Comparison of ENCODE assay signal across 31 cellular contexts in the genomic region with DNA sequence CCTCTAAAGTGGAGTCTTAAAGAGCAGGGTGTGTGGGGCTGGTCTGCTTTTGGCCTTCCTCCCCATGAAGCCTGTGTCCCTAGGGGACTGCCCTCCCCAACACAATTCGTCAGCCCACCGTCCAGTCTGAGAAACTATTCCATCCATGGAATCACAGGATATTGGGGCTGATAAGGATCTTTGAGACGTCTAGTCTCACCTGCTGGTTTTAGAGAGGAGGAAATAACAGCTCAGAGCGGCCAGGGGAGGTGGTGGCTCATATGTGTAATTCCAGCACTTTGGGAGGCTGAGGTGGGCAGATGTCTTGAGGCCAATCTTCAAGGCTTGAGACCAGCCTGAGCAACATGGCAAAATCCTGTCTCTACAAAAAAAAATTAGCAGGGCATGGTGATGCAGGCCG. TPM values are rescaled to one million over a fixed set of nuclear protein-coding genes. Genes with fewer than 3 reads are reported as not detected.
DNase-seq lines count a peak whose midpoint lies in the region; ATAC-seq, FAIRE-seq and TF ChIP-seq lines count a peak whose summit lies in the region.
"Had no signal": no experiment of that assay in that cellular context is flagged by ENCODE, and none has a peak within 500 bp of the region (broad histone marks: within the 10 kb centered on the region; RNA-seq: fewer than 3 reads in every experiment).

No MANE protein-coding gene starts in this region.

- BruUV-seq in HepG2 (replicated peaks; lab: Mats Ljungman, UMichigan), result no TSS peak

- peak overlapping the region; percentile 24 for H3K4me3 Mint-ChIP-seq in astrocyte (ENCODE audit: unreplicated experiment)
- no peak overlapping the region for H3K4me3 Mint-ChIP-seq in stimulated activated naive B cell treated with anti-CD40 and anti-IgM and Interleukin-4, amounts not matched to agents 10 μg/mL and 1 μg/mL and 100 μg/mL, for 72 hours
- H3K4me3 Mint-ChIP-seq in immature natural killer cell, result no peak overlapping the region
- H3K4me3 Mint-ChIP-seq: activated naive CD4-positive, alpha-beta T cell treated with anti-CD3 and anti-CD28 coated beads, Interleukin-2, amount 50 U/mL, for 24 hours; activated T-helper 1 cell treated with anti-CD3 and anti-CD28 coated beads, Interleukin-12 subunit alpha, Interleukin-12 subunit beta, Interleukin-2, Interleukin-4 antibody, amounts not matched to agents 30 ng/mL and 10 ng/mL and 1 ng/mL, durations not matched to agents 14 hours and 24 hours and 36 hours; effector memory CD8-positive, alpha-beta T cell; naive B cell; WTC11 had no signal

- DNase-seq in astrocyte (ENCODE audit: low read depth) (no peak), mesendoderm (peak; percentile 65), NCI-H1105 (lab: John Stamatoyannopoulos, UW) (no peak), immature natural killer cell (no peak), HepG2 (ENCODE audit: low spot score) (no peak), midbrain (lab: John Stamatoyannopoulos, UW) (no peak)
- no peak for DNase-seq in stimulated activated naive B cell treated with anti-CD40 and anti-IgM and Interleukin-4, amounts not matched to agents 10 μg/mL and 1 μg/mL and 100 μg/mL, for 72 hours
- DNase-seq: activated CD4-positive, alpha-beta T cell treated with anti-CD3 and anti-CD28 coated beads, Interleukin-2, amount 50 U/mL, for 1 hour; anterior cingulate cortex; C1 segment of cervical spinal cord; colonic mucosa; effector memory CD8-positive, alpha-beta T cell; esophagus squamous epithelium; foreskin melanocyte; Kasumi-1; left ventricle myocardium superior; MV-4-11; naive B cell; NCI-H1694 treated with DMSO at 0.1 percent for 48 hours; NCI-H510A treated with DMSO at 0.1 percent for 48 hours; pancreas; SHP77 treated with DMSO at 0.1 percent for 48 hours; stimulated activated CD4-positive, alpha-beta T cell treated with anti-CD3 and anti-CD28 coated beads, Interleukin-2, amount 100 ng/mL, for 24 hours had no signal

- H4K20me1 ChIP-seq in astrocyte (ENCODE audit: insufficient read depth, low read length), result no peaks in the 10 kb centered on the region
- H4K20me1 ChIP-seq in HepG2 (ENCODE audit: insufficient read depth, low read length), result no peaks in the 10 kb centered on the region

- CTCF ChIA-PET in HepG2 (lab: Yijun Ruan, JAX; ENCODE audit: low intra/inter-chr PET ratio, low total read pairs), result no interaction called here

- H2BK15ac ChIP-seq in mesendoderm (replicated peaks; ENCODE audit: low read depth), result no peak overlapping the region

- H3K56ac ChIP-seq in mesendoderm (ENCODE audit: low read length), result no peak overlapping the region

- H3K4ac ChIP-seq in mesendoderm (ENCODE audit: low read depth, low read length), result no peak overlapping the region

- H3K27me3 Mint-ChIP-seq in astrocyte (ENCODE audit: low read depth, unreplicated experiment) (no peaks in the 10 kb centered on the region), immature natural killer cell (ENCODE audit: low read depth in 3 of 3) (peaks cover 0 to 2% (median 1%) of the 10 kb centered on the region in 3 donors)
- no peaks in the 10 kb centered on the region for H3K27me3 Mint-ChIP-seq in stimulated activated naive B cell treated with anti-CD40 and anti-IgM and Interleukin-4, amounts not matched to agents 10 μg/mL and 1 μg/mL and 100 μg/mL, for 72 hours
- H3K27me3 Mint-ChIP-seq: activated naive CD4-positive, alpha-beta T cell treated with anti-CD3 and anti-CD28 coated beads, Interleukin-2, amount 50 U/mL, for 24 hours; effector memory CD8-positive, alpha-beta T cell; naive B cell had no signal

- no peaks in the 10 kb centered on the region for H3K9me3 Mint-ChIP-seq in astrocyte (ENCODE audit: unreplicated experiment)
- peaks cover 3 to 4% of the 10 kb centered on the region in 2 donors for H3K9me3 Mint-ChIP-seq in stimulated activated naive B cell treated with anti-CD40 and anti-IgM and Interleukin-4, amounts not matched to agents 10 μg/mL and 1 μg/mL and 100 μg/mL, for 72 hours
- H3K9me3 Mint-ChIP-seq in immature natural killer cell, result peaks cover 0 to 2% (median 0%) of the 10 kb centered on the region in 6 donors
- H3K9me3 Mint-ChIP-seq: activated naive CD4-positive, alpha-beta T cell treated with anti-CD3 and anti-CD28 coated beads, Interleukin-2, amount 50 U/mL, for 24 hours; activated T-helper 1 cell treated with anti-CD3 and anti-CD28 coated beads, Interleukin-12 subunit alpha, Interleukin-12 subunit beta, Interleukin-2, Interleukin-4 antibody, amounts not matched to agents 30 ng/mL and 10 ng/mL and 1 ng/mL, durations not matched to agents 14 hours and 24 hours and 36 hours; effector memory CD8-positive, alpha-beta T cell; naive B cell; WTC11 had no signal

- H2AFZ ChIP-seq in astrocyte (ENCODE audit: low read depth, low read length), result no peak overlapping the region
- H2AFZ ChIP-seq in HepG2 (ENCODE audit: low read length), result no peak overlapping the region

- H4K8ac ChIP-seq in mesendoderm (ENCODE audit: low read depth, low read length), result no peak overlapping the region

- TF ChIP-seq RAD21 in HepG2 (CRISPR knock-in tag; IDR thresholded peaks at IDR 0.05), result no peak

- H3K23ac ChIP-seq in mesendoderm (ENCODE audit: low read length), result no peak overlapping the region

- TF ChIP-seq POLR2A in HepG2 (IDR thresholded peaks at IDR 0.05; ENCODE audit: insufficient read depth in 1 of 2, low read depth in 2 of 2, low read length in 2 of 2), result no peak

- peaks cover 24% of the 10 kb centered on the region for H3K4me1 Mint-ChIP-seq in astrocyte (ENCODE audit: low read depth, unreplicated experiment)
- H3K4me1 Mint-ChIP-seq in stimulated activated naive B cell treated with anti-CD40 and anti-IgM and Interleukin-4, amounts not matched to agents 10 μg/mL and 1 μg/mL and 100 μg/mL, for 72 hours, result peaks cover 19 to 35% of the 10 kb centered on the region in 2 donors
- peaks cover 40 to 58% of the 10 kb centered on the region in 2 donors for H3K4me1 Mint-ChIP-seq in immature natural killer cell

- H3K79me1 ChIP-seq in mesendoderm (ENCODE audit: low read length), result no peaks in the 10 kb centered on the region

- WGBS in mesendoderm (ENCODE audit: extremely low coverage, insufficient coverage, low lambda C conversion rate), result no CpG with 5 or more reads among the region's 5 CpGs
- WGBS in HepG2 (ENCODE audit: low lambda C conversion rate), result 64% methylated on average over 5 of the region's 5 CpGs

- H4K5ac ChIP-seq in mesendoderm (ENCODE audit: low read length), result no peak overlapping the region

- intact Hi-C loops in HepG2 (cut with micrococcal nuclease; ENCODE audit: unreplicated experiment), result no loop called here

- H3K18ac ChIP-seq in mesendoderm (ENCODE audit: low read length), result no peak overlapping the region

- TF ChIP-seq EP300 in HepG2 (IDR thresholded peaks at IDR 0.05; ENCODE audit: low read depth in 2 of 2, low read length in 2 of 2) (no peak), HepG2 (CRISPR knock-in tag; IDR thresholded peaks at IDR 0.05; ENCODE audit: borderline replicate concordance) (no peak)

- H3K4me2 ChIP-seq in astrocyte (ENCODE audit: low read length) (no peak overlapping the region), mesendoderm (ENCODE audit: low read length) (no peak overlapping the region), HepG2 (ENCODE audit: low read depth, low read length) (no peak overlapping the region)
- H3K4me2 ChIP-seq: smooth muscle cell had no signal

- H2BK5ac ChIP-seq in mesendoderm (ENCODE audit: low read length), result no peak overlapping the region

- H3K36me3 ChIP-seq in HUES48 (ENCODE audit: control insufficient read depth, insufficient read depth, low read length), result no peaks in the 10 kb centered on the region
- no peaks in the 10 kb centered on the region for H3K36me3 ChIP-seq in astrocyte (ENCODE audit: insufficient read depth, low read length)
- H3K36me3 ChIP-seq in mesendoderm (ENCODE audit: control insufficient read depth, insufficient read depth, low read length), result no peaks in the 10 kb centered on the region
- no peaks in the 10 kb centered on the region for H3K36me3 ChIP-seq in HepG2 (replicated peaks in 1 of 2; ENCODE audit: control insufficient read depth in 1 of 2, insufficient read depth in 2 of 2, low read length in 2 of 2)
- H3K36me3 ChIP-seq: cardiac muscle cell, colonic mucosa, pancreas, vagina had no signal

- no peak for ATAC-seq in stimulated activated naive B cell treated with anti-CD40 and anti-IgM and Interleukin-4, amounts not matched to agents 10 μg/mL and 1 μg/mL and 100 μg/mL, for 72 hours (replicated peaks)
- no peak for ATAC-seq in HepG2
- ATAC-seq: effector memory CD8-positive, alpha-beta T cell; left ventricle myocardium superior; pancreas had no signal

- H3K79me2 ChIP-seq in astrocyte (ENCODE audit: insufficient read depth, low read length) (no peaks in the 10 kb centered on the region), mesendoderm (ENCODE audit: control insufficient read depth, insufficient read depth, low read length) (no peaks in the 10 kb centered on the region), HepG2 (ENCODE audit: insufficient read depth, low read length) (no peaks in the 10 kb centered on the region)

- H3K4me1 ChIP-seq in HUES48 (ENCODE audit: control insufficient read depth, insufficient read depth, low read length) (peaks cover 19% of the 10 kb centered on the region), astrocyte (ENCODE audit: insufficient read depth, low read length) (no peaks in the 10 kb centered on the region), mesendoderm (ENCODE audit: control insufficient read depth, low read depth, low read length) (peaks cover 8% of the 10 kb centered on the region), HepG2 (ENCODE audit: insufficient read depth, low read length) (no peaks in the 10 kb centered on the region)
- H3K4me1 ChIP-seq: colonic mucosa had no signal

- no peak overlapping the region for H3K27ac Mint-ChIP-seq in astrocyte (ENCODE audit: unreplicated experiment)
- peak overlapping the region; percentile 48 for H3K27ac Mint-ChIP-seq in stimulated activated naive B cell treated with anti-CD40 and anti-IgM and Interleukin-4, amounts not matched to agents 10 μg/mL and 1 μg/mL and 100 μg/mL, for 72 hours
- peak overlapping the region in 1 of 6 donors; percentile 36 for H3K27ac Mint-ChIP-seq in immature natural killer cell
- H3K27ac Mint-ChIP-seq: activated naive CD4-positive, alpha-beta T cell treated with anti-CD3 and anti-CD28 coated beads, Interleukin-2, amount 50 U/mL, for 24 hours; activated T-helper 1 cell treated with anti-CD3 and anti-CD28 coated beads, Interleukin-12 subunit alpha, Interleukin-12 subunit beta, Interleukin-2, Interleukin-4 antibody, amounts not matched to agents 30 ng/mL and 10 ng/mL and 1 ng/mL, durations not matched to agents 14 hours and 24 hours and 36 hours; WTC11 had no signal

- TF ChIP-seq CTCF in astrocyte (IDR thresholded peaks at IDR 0.05; ENCODE audit: insufficient read depth, low read depth, low read length) (no peak), HepG2 (CRISPR knock-in tag; IDR thresholded peaks at IDR 0.05) (no peak)

- H3K9ac ChIP-seq in HUES48 (ENCODE audit: low read depth, low read length) (no peak overlapping the region), astrocyte (ENCODE audit: low read length) (no peak overlapping the region), mesendoderm (ENCODE audit: low read length) (no peak overlapping the region), HepG2 (ENCODE audit: insufficient read depth, low read depth, low read length) (no peak overlapping the region)

- no peaks in the 10 kb centered on the region for H3K9me3 ChIP-seq in HUES48 (ENCODE audit: control insufficient read depth, insufficient read depth, low read length)
- no peaks in the 10 kb centered on the region for H3K9me3 ChIP-seq in astrocyte (ENCODE audit: insufficient read depth, low read depth, low read length)
- no peaks in the 10 kb centered on the region for H3K9me3 ChIP-seq in HepG2 (ENCODE audit: low read length)
- H3K9me3 ChIP-seq: colonic mucosa, esophagus squamous epithelium, pancreas, vagina had no signal

- H2BK120ac ChIP-seq in mesendoderm (ENCODE audit: low read depth, low read length), result no peak overlapping the region

- H3K4me3 ChIP-seq in HUES48 (ENCODE audit: low read depth, low read length) (no peak overlapping the region), astrocyte (ENCODE audit: insufficient read depth, low read depth, low read length) (no peak overlapping the region), mesendoderm (ENCODE audit: low read length) (no peak overlapping the region), HepG2 (replicated peaks in 1 of 3; ENCODE audit: insufficient read depth in 1 of 3, low read depth in 2 of 3, low read length in 3 of 3) (no peak overlapping the region)
- H3K4me3 ChIP-seq: cardiac muscle cell, colonic mucosa, esophagus squamous epithelium, pancreas, smooth muscle cell, vagina had no signal

- no peaks in the 10 kb centered on the region for H3K27me3 ChIP-seq in HUES48 (ENCODE audit: control insufficient read depth, insufficient read depth, low read length)
- no peaks in the 10 kb centered on the region for H3K27me3 ChIP-seq in astrocyte (ENCODE audit: insufficient read depth, low read length)
- no peaks in the 10 kb centered on the region for H3K27me3 ChIP-seq in mesendoderm (ENCODE audit: insufficient read depth, low read length, poor library complexity)
- peaks cover 0 to 5% of the 10 kb centered on the region in 2 experiments; a peak in 2 of 5 replicates for H3K27me3 ChIP-seq in HepG2 (ENCODE audit: control insufficient read depth in 1 of 2, insufficient read depth in 2 of 2, low read length in 2 of 2)
- H3K27me3 ChIP-seq: cardiac muscle cell, colonic mucosa, esophagus squamous epithelium, pancreas, vagina had no signal

- H2AK5ac ChIP-seq in mesendoderm (ENCODE audit: low read length), result no peak overlapping the region

- H3K27ac ChIP-seq in HUES48 (ENCODE audit: low read depth, low read length) (peak overlapping the region; percentile 11), astrocyte (ENCODE audit: low read depth, low read length) (no peak overlapping the region), mesendoderm (ENCODE audit: low read depth, low read length) (no peak overlapping the region), HepG2 (ENCODE audit: extremely low read length, insufficient read depth, low read length) (no peak overlapping the region)
- H3K27ac ChIP-seq: pancreas had no signal

- POLR2A ChIA-PET in HepG2 (lab: Yijun Ruan, JAX), result no interaction called here

- H3K36me3 Mint-ChIP-seq in astrocyte (ENCODE audit: low read depth, unreplicated experiment) (peaks cover 2% of the 10 kb centered on the region), immature natural killer cell (peaks cover 0 to 3% (median 0%) of the 10 kb centered on the region in 3 donors)
- H3K36me3 Mint-ChIP-seq in stimulated activated naive B cell treated with anti-CD40 and anti-IgM and Interleukin-4, amounts not matched to agents 10 μg/mL and 1 μg/mL and 100 μg/mL, for 72 hours, result peaks cover 12 to 18% of the 10 kb centered on the region in 2 donors
- H3K36me3 Mint-ChIP-seq: WTC11 had no signal

- in situ Hi-C loops in HepG2 (cut with HindIII; ENCODE audit: extremely low pct_ligation_motif_present, low pct_unique_long_range_greater_than_20kb), result no loop called here

- FAIRE-seq in astrocyte (lab: Jason Lieb, UNC) (no peak), HepG2 (lab: Jason Lieb, UNC) (no peak)
- FAIRE-seq: islet of Langerhans, pancreas had no signal

RNA-seq across cellular contexts. Expression of a gene that starts 32.4 kb away (rescaled TPM):
- total RNA-seq in astrocyte (11.5 and 12.1 TPM in 2 replicates), HepG2 (2016; rRNA removed; fragmentation: Illumina TruSeq; extraction: Trizol) (3.1 and 3.8 TPM in 2 replicates)
- polyA plus RNA-seq in mesendoderm (2013, experiment 1 of 2), result 10.9 TPM
- polyA plus RNA-seq in mesendoderm (2013, experiment 2 of 2), result 11.2 TPM
- polyA plus RNA-seq in immature natural killer cell (100 to 1,000 TPM in 1 of 3 donors, 10 to 100 TPM in 2; 37.1 to 104 (median 49.3) TPM), HepG2 (2011; rRNA removed) (4.8 and 5.1 TPM in 2 replicates)
- 0.61 and 0.71 TPM in 2 replicates for total RNA-seq in HepG2 (2016; cell fraction: cytosol; rRNA removed; fragmentation: Illumina TruSeq; extraction: Trizol; ENCODE audit: low read depth)
- total RNA-seq in HepG2 (2016; cell fraction: insoluble cytoplasmic fraction; rRNA removed; fragmentation: Illumina TruSeq; extraction: Trizol), result 3.1 and 4.3 TPM in 2 replicates
- 1.4 and 1.8 TPM in 2 replicates for total RNA-seq in HepG2 (2016; cell fraction: membrane; rRNA removed; fragmentation: Illumina TruSeq; extraction: Trizol)
- total RNA-seq in HepG2 (2016; cell fraction: nucleus; rRNA removed; fragmentation: Illumina TruSeq; extraction: Trizol), result 3.2 and 3.6 TPM in 2 replicates
- polyA plus RNA-seq in HepG2 (2011; cell fraction: cytosol; rRNA removed), result 3.1 and 3.9 TPM in 2 replicates
- 15.5 and 19.5 TPM in 2 replicates for polyA plus RNA-seq in HepG2 (2011; cell fraction: nucleus; rRNA removed)
- 3.9 and 4.4 TPM in 2 replicates for polyA plus RNA-seq in HepG2 (2012)
- polyA plus RNA-seq in HepG2 (2016; cell fraction: cytosol; fragmentation: Illumina TruSeq; extraction: Trizol; ENCODE audit: low read depth), result 0.38 and 0.41 TPM in 2 replicates
- polyA plus RNA-seq in HepG2 (2016; cell fraction: insoluble cytoplasmic fraction; fragmentation: Illumina TruSeq; extraction: Trizol; ENCODE audit: low read depth), result 2.2 and 3.1 TPM in 2 replicates
- 0.70 and 0.73 TPM in 2 replicates for polyA plus RNA-seq in HepG2 (2016; cell fraction: membrane; fragmentation: Illumina TruSeq; extraction: Trizol; ENCODE audit: low read depth)
- 17.8 and 18.9 TPM in 2 replicates for polyA plus RNA-seq in HepG2 (2016; cell fraction: nucleus; fragmentation: Illumina TruSeq; extraction: Trizol; ENCODE audit: insufficient read depth, low read depth)
- polyA minus RNA-seq in HepG2 (2011; rRNA and poly(A)+ RNA removed; ENCODE audit: low replicate concordance), result 3.4 and 9.7 TPM in 2 replicates
- polyA minus RNA-seq in HepG2 (2011; cell fraction: cytosol; rRNA and poly(A)+ RNA removed), result 3.4 and 3.5 TPM in 2 replicates
- 4.4 and 6.8 TPM in 2 replicates for polyA minus RNA-seq in HepG2 (2011; cell fraction: nucleus; rRNA and poly(A)+ RNA removed)

RNA-seq across cellular contexts. Expression of a gene that starts 37.6 kb away (rescaled TPM):
- total RNA-seq in astrocyte (1.1 and 1.6 TPM in 2 replicates), HepG2 (2016; rRNA removed; fragmentation: Illumina TruSeq; extraction: Trizol) (0.11 TPM in 2 replicates)
- polyA plus RNA-seq in mesendoderm (2013, experiment 1 of 2), result 1.2 TPM
- 1.4 TPM for polyA plus RNA-seq in mesendoderm (2013, experiment 2 of 2)
- polyA plus RNA-seq in immature natural killer cell (1 to 10 TPM; 1.5 to 3.1 (median 2.3) TPM), HepG2 (2011; rRNA removed) (0.17 and 0.48 TPM in 2 replicates)
- not detected in 2 replicates for total RNA-seq in HepG2 (2016; cell fraction: cytosol; rRNA removed; fragmentation: Illumina TruSeq; extraction: Trizol; ENCODE audit: low read depth)
- 0.09 TPM in 1 of 2 replicates, not detected in the other for total RNA-seq in HepG2 (2016; cell fraction: insoluble cytoplasmic fraction; rRNA removed; fragmentation: Illumina TruSeq; extraction: Trizol)
- not detected in 2 replicates for total RNA-seq in HepG2 (2016; cell fraction: membrane; rRNA removed; fragmentation: Illumina TruSeq; extraction: Trizol)
- total RNA-seq in HepG2 (2016; cell fraction: nucleus; rRNA removed; fragmentation: Illumina TruSeq; extraction: Trizol), result not detected in 2 replicates
- 0.19 and 0.23 TPM in 2 replicates for polyA plus RNA-seq in HepG2 (2011; cell fraction: cytosol; rRNA removed)
- polyA plus RNA-seq in HepG2 (2011; cell fraction: nucleus; rRNA removed), result 1.3 and 1.5 TPM in 2 replicates
- polyA plus RNA-seq in HepG2 (2012), result 0.21 and 0.31 TPM in 2 replicates
- polyA plus RNA-seq in HepG2 (2016; cell fraction: cytosol; fragmentation: Illumina TruSeq; extraction: Trizol; ENCODE audit: low read depth), result not detected in 2 replicates
- not detected in 2 replicates for polyA plus RNA-seq in HepG2 (2016; cell fraction: insoluble cytoplasmic fraction; fragmentation: Illumina TruSeq; extraction: Trizol; ENCODE audit: low read depth)
- not detected in 2 replicates for polyA plus RNA-seq in HepG2 (2016; cell fraction: membrane; fragmentation: Illumina TruSeq; extraction: Trizol; ENCODE audit: low read depth)
- polyA plus RNA-seq in HepG2 (2016; cell fraction: nucleus; fragmentation: Illumina TruSeq; extraction: Trizol; ENCODE audit: insufficient read depth, low read depth), result not detected in 2 replicates
- polyA minus RNA-seq in HepG2 (2011; rRNA and poly(A)+ RNA removed; ENCODE audit: low replicate concordance), result 0.40 TPM in 2 replicates
- polyA minus RNA-seq in HepG2 (2011; cell fraction: cytosol; rRNA and poly(A)+ RNA removed), result not detected in 2 replicates
- polyA minus RNA-seq in HepG2 (2011; cell fraction: nucleus; rRNA and poly(A)+ RNA removed), result not detected in 2 replicates

RNA-seq across cellular contexts. Expression of a gene that starts 48.7 kb away (rescaled TPM):
- total RNA-seq in astrocyte (0.48 and 1.7 TPM in 2 replicates), HepG2 (2016; rRNA removed; fragmentation: Illumina TruSeq; extraction: Trizol) (8.3 and 19.7 TPM in 2 replicates)
- polyA plus RNA-seq in mesendoderm (2013, experiment 1 of 2), result 35.6 TPM
- 34.6 TPM for polyA plus RNA-seq in mesendoderm (2013, experiment 2 of 2)
- polyA plus RNA-seq in immature natural killer cell (1 to 10 TPM; 1.1 to 2.5 (median 2.1) TPM), HepG2 (2011; rRNA removed) (14.0 and 18.5 TPM in 2 replicates)
- 10.1 and 10.8 TPM in 2 replicates for total RNA-seq in HepG2 (2016; cell fraction: cytosol; rRNA removed; fragmentation: Illumina TruSeq; extraction: Trizol; ENCODE audit: low read depth)
- 7.8 and 21.1 TPM in 2 replicates for total RNA-seq in HepG2 (2016; cell fraction: insoluble cytoplasmic fraction; rRNA removed; fragmentation: Illumina TruSeq; extraction: Trizol)
- 8.0 and 9.6 TPM in 2 replicates for total RNA-seq in HepG2 (2016; cell fraction: membrane; rRNA removed; fragmentation: Illumina TruSeq; extraction: Trizol)
- total RNA-seq in HepG2 (2016; cell fraction: nucleus; rRNA removed; fragmentation: Illumina TruSeq; extraction: Trizol), result 22.6 and 34.5 TPM in 2 replicates
- polyA plus RNA-seq in HepG2 (2011; cell fraction: cytosol; rRNA removed), result 5.4 and 11.1 TPM in 2 replicates
- 50.6 and 90.5 TPM in 2 replicates for polyA plus RNA-seq in HepG2 (2011; cell fraction: nucleus; rRNA removed)
- polyA plus RNA-seq in HepG2 (2012), result 3.2 and 9.0 TPM in 2 replicates
- polyA plus RNA-seq in HepG2 (2016; cell fraction: cytosol; fragmentation: Illumina TruSeq; extraction: Trizol; ENCODE audit: low read depth), result 1.2 and 1.3 TPM in 2 replicates
- polyA plus RNA-seq in HepG2 (2016; cell fraction: insoluble cytoplasmic fraction; fragmentation: Illumina TruSeq; extraction: Trizol; ENCODE audit: low read depth), result 7.2 and 8.0 TPM in 2 replicates
- polyA plus RNA-seq in HepG2 (2016; cell fraction: membrane; fragmentation: Illumina TruSeq; extraction: Trizol; ENCODE audit: low read depth), result 3.6 and 4.0 TPM in 2 replicates
- 105 and 116 TPM in 2 replicates for polyA plus RNA-seq in HepG2 (2016; cell fraction: nucleus; fragmentation: Illumina TruSeq; extraction: Trizol; ENCODE audit: insufficient read depth, low read depth)
- polyA minus RNA-seq in HepG2 (2011; rRNA and poly(A)+ RNA removed; ENCODE audit: low replicate concordance), result 12.7 and 35.9 TPM in 2 replicates
- polyA minus RNA-seq in HepG2 (2011; cell fraction: cytosol; rRNA and poly(A)+ RNA removed), result 1.6 and 4.1 TPM in 2 replicates
- 11.4 and 16.5 TPM in 2 replicates for polyA minus RNA-seq in HepG2 (2011; cell fraction: nucleus; rRNA and poly(A)+ RNA removed)
